Comparison of ENCODE assay signal across 1 cellular context in the genomic region with DNA sequence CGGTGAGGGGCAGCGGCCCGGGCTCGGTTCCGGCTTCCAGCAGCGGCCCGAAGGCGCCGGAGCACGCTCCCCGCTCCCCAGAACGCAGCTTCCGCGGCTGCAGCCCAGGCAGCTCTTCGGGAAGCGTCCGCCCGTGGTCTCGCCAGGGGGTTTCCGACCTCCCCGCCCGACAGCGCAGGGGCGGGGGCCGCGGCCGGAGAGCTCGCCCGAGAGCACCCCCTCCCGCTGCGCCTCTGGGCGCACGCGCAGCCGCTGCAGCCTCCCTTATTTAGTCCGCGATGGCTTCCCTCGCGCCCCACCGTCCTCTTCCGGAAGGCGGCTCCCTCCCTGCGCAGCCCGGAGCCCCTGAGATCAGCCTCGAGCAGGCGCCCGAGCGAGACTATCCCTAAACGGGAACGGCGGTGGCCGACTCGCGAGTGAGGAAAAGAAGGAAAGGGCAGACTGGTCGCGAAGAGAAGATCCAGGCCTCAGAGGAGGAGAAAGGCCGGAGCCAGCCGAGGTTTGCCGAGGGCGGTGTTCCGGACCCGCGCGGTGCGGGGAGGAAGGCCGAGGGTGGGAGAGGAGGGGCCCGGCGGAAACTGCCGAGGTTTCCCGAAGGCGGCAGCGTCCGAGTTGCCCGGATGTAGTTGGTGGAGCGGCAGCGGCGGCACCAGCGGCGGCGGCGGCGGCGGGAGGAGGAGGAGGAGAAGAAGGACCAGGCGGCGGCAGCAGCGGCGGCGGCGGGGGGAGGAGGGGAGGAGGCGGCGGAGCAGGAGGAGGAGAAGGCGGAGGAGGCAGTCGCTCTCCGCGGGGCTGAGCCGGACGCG.
TF ChIP-seq lines count a peak whose summit lies in the region.

A gene with protein sequence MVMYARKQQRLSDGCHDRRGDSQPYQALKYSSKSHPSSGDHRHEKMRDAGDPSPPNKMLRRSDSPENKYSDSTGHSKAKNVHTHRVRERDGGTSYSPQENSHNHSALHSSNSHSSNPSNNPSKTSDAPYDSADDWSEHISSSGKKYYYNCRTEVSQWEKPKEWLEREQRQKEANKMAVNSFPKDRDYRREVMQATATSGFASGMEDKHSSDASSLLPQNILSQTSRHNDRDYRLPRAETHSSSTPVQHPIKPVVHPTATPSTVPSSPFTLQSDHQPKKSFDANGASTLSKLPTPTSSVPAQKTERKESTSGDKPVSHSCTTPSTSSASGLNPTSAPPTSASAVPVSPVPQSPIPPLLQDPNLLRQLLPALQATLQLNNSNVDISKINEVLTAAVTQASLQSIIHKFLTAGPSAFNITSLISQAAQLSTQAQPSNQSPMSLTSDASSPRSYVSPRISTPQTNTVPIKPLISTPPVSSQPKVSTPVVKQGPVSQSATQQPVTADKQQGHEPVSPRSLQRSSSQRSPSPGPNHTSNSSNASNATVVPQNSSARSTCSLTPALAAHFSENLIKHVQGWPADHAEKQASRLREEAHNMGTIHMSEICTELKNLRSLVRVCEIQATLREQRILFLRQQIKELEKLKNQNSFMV (plus strand): TSS at position 610 of the 806 bp plus-strand sequence. CDS start 462 bp downstream, outside the sequence.

TF ChIP-seq in GM12878, 131 proteins besides CTCF, POLR2A, EP300 and RAD21 (continued from another document and continues in another):
- TF ChIP-seq ZNF687 (IDR thresholded peaks at IDR 0.05) (peak; percentile 91), RELB (IDR thresholded peaks at IDR 0.05; ENCODE audit: low read depth) (peak; percentile 93), SMAD5 (IDR thresholded peaks at IDR 0.05; ENCODE audit: low read depth) (peak; percentile 90), USF1 (IDR thresholded peaks at IDR 0.05; ENCODE audit: borderline replicate concordance, extremely low read length, insufficient read depth, low read depth, low read length) (no peak), NFYA (IDR thresholded peaks at IDR 0.05; ENCODE audit: borderline replicate concordance, low read depth, low read length) (no peak), CBX5 (IDR thresholded peaks at IDR 0.05; ENCODE audit: low read depth) (peak; percentile 48; the same call in 1 of the 2 replicates), SREBF1 (IDR thresholded peaks at IDR 0.05; ENCODE audit: low read length) (no peak), SRF (IDR thresholded peaks at IDR 0.05; ENCODE audit: low read depth in 2 of 2, low read length in 2 of 2) (peak; percentile 70 to 87; a peak in 3 of 4 replicates), CBFB (IDR thresholded peaks at IDR 0.05; ENCODE audit: low read depth) (peak; percentile 68; the same call in 1 of the 2 replicates), HDGF (IDR thresholded peaks at IDR 0.05) (peak; percentile 97), HSF1 (IDR thresholded peaks at IDR 0.05; ENCODE audit: low read depth, low read length) (no peak), CHD4 (IDR thresholded peaks at IDR 0.05) (no peak), CHD2 (IDR thresholded peaks at IDR 0.05; ENCODE audit: borderline replicate concordance, low read depth, low read length) (no peak; the same call in 1 of the 2 replicates), BCLAF1 (IDR thresholded peaks at IDR 0.05) (no peak), TAF1 (IDR thresholded peaks at IDR 0.05; ENCODE audit: borderline replicate concordance, low read depth, low read length) (peak; percentile 96), KDM1A (IDR thresholded peaks at IDR 0.05; ENCODE audit: borderline replicate concordance) (no peak), HDAC6 (IDR thresholded peaks at IDR 0.05; ENCODE audit: unreplicated experiment) (no peak), NKRF (conservative IDR thresholded peaks at IDR 0.05) (peak; percentile 93; the same call in 1 of the 2 replicates), BCL11A (IDR thresholded peaks at IDR 0.05; ENCODE audit: low read depth, low read length) (no peak), KAT2A (conservative IDR thresholded peaks at IDR 0.05; ENCODE audit: control insufficient read depth, low read depth, low read length) (no peak), IRF3 (IDR thresholded peaks at IDR 0.05) (no peak), ETV6 (conservative IDR thresholded peaks at IDR 0.05 in 1 of 2, IDR thresholded peaks at IDR 0.05 in 1 of 2; ENCODE audit: borderline replicate concordance in 1 of 2, low read depth in 1 of 2) (no peak)
- TF ChIP-seq, protein P1, sequence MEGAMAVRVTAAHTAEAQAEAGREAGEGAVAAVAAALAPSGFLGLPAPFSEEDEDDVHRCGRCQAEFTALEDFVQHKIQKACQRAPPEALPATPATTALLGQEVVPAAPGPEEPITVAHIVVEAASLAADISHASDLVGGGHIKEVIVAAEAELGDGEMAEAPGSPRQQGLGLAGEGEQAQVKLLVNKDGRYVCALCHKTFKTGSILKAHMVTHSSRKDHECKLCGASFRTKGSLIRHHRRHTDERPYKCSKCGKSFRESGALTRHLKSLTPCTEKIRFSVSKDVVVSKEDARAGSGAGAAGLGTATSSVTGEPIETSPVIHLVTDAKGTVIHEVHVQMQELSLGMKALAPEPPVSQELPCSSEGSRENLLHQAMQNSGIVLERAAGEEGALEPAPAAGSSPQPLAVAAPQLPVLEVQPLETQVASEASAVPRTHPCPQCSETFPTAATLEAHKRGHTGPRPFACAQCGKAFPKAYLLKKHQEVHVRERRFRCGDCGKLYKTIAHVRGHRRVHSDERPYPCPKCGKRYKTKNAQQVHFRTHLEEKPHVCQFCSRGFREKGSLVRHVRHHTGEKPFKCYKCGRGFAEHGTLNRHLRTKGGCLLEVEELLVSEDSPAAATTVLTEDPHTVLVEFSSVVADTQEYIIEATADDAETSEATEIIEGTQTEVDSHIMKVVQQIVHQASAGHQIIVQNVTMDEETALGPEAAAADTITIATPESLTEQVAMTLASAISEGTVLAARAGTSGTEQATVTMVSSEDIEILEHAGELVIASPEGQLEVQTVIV (IDR thresholded peaks at IDR 0.05; ENCODE audit: borderline replicate concordance, partially characterized antibody), result peak; percentile 80
- TF ChIP-seq, protein P2, sequence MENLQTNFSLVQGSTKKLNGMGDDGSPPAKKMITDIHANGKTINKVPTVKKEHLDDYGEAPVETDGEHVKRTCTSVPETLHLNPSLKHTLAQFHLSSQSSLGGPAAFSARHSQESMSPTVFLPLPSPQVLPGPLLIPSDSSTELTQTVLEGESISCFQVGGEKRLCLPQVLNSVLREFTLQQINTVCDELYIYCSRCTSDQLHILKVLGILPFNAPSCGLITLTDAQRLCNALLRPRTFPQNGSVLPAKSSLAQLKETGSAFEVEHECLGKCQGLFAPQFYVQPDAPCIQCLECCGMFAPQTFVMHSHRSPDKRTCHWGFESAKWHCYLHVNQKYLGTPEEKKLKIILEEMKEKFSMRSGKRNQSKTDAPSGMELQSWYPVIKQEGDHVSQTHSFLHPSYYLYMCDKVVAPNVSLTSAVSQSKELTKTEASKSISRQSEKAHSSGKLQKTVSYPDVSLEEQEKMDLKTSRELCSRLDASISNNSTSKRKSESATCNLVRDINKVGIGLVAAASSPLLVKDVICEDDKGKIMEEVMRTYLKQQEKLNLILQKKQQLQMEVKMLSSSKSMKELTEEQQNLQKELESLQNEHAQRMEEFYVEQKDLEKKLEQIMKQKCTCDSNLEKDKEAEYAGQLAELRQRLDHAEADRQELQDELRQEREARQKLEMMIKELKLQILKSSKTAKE (IDR thresholded peaks at IDR 0.05; ENCODE audit: low read depth, poor library complexity, severe bottlenecking), result no peak
- TF ChIP-seq, protein P3, sequence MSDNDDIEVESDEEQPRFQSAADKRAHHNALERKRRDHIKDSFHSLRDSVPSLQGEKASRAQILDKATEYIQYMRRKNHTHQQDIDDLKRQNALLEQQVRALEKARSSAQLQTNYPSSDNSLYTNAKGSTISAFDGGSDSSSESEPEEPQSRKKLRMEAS (IDR thresholded peaks at IDR 0.05; ENCODE audit: low read depth, low read length), result peak; percentile 68; the same call in 1 of the 2 replicates
